In the genomic region with DNA sequence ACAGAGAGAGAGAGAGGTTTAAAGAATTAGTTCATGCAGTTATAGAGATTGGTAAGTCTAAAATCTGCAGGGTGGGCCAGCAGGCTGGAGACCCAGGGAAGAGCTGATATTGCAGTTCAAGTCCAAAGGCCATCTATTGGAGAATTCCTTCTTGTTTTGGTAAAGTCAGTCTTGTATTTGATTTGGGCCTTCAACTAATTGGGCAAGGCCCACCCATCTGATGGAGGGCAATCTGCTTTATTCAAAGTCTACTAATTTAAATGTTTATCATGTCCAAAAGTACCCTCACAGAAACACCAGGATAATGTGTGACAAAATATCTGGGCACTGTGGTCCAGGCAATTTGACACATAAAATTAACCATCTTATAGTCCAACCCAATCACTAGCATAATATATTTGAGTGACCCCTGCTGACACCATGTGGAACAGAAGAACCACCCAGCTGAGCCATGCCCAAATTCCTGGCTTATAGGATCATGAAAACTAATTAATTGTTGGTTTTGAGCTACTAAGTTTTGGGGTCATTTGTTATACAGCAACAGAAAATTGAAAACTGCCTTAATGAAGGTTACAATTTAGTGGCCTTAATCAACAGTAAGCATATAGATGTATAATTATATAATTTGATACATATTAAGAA, we compare ENCODE assay signal across 8 cellular contexts.
"Had no signal": no experiment of that assay in that cellular context is flagged by ENCODE, and none has a peak within 500 bp of the region (broad histone marks: within the 10 kb centered on the region; RNA-seq: fewer than 3 reads in every experiment).

No MANE protein-coding gene starts in this region.

- H3K4me3 ChIP-seq: GM23248 had no signal

- H2AFZ ChIP-seq: GM23248 had no signal

- H3K27ac ChIP-seq: GM23248, HL-60, KMS-11 had no signal

- H3K4me3 Mint-ChIP-seq: H9, HFFc6 had no signal

- FAIRE-seq: H1, H54 had no signal

- H3K4me2 ChIP-seq: KMS-11 had no signal

- H3K27ac Mint-ChIP-seq: H9, HFFc6 had no signal

- DNase-seq: H9, HCEC 1CT, HFFc6 had no signal

- H3K9ac ChIP-seq: GM23248, KMS-11 had no signal
